1 cellular context compared by ENCODE assay signal in the genomic region with DNA sequence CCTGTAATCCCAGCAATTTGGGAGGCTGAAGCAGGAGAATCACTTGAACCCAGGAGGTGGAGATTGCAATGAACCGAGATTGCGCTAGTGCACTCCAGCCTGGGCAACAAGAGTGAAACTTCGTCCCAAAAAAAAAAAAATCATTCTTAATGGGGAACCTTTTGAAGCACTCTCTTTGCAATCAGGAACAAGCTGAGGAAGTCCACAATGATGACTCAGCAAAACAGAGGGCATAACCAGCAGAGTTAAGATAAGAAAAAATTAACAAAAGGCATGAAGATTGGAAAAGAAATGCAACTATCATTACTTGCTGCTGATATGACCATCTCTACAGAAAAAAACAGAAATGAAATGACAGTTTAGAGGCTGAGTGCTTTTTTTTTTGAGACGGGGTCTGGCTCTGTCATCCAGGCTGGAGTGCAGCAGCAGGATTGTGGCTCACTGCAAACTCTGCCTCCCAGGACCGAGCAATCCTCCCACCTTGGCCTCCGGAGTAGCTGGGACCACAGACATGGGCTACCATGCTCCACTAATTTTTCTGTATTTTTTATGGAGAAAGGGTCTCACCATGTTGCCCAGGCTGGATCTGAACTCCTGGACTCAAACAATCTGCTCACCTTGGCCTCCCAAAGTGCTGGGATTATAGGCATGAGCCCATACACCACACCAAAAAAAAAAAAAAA.
A peak's percentile ranks its signal among the peaks of the same experiment; 100 is the strongest.
TF ChIP-seq lines count a peak whose summit lies in the region.

No MANE protein-coding gene starts in this region.

TF ChIP-seq in K562, 482 proteins besides CTCF, POLR2A, EP300 and RAD21 (continued from another document and continues in another):
- TF ChIP-seq ZNF318 (IDR thresholded peaks at IDR 0.05; ENCODE audit: borderline replicate concordance in 1 of 2, low read depth in 1 of 2) (peak in 1 of 2 experiments; percentile 63; a peak in 2 of 4 replicates), MCM3 (IDR thresholded peaks at IDR 0.05) (no peak), ZNF41 (CRISPR knock-in tag; conservative IDR thresholded peaks at IDR 0.05) (no peak), WHSC1 (IDR thresholded peaks at IDR 0.05; ENCODE audit: low read length) (no peak), GABPB1 (CRISPR knock-in tag; IDR thresholded peaks at IDR 0.05) (no peak), POLR2H (tag; IDR thresholded peaks at IDR 0.05; ENCODE audit: low read depth) (no peak), HLTF (IDR thresholded peaks at IDR 0.05) (no peak), CBX3 (IDR thresholded peaks at IDR 0.05; ENCODE audit: borderline replicate concordance in 1 of 2, low read length in 2 of 2) (no peak), ZKSCAN1 (IDR thresholded peaks at IDR 0.05; ENCODE audit: low read depth, low read length) (no peak), RBM17 (IDR thresholded peaks at IDR 0.05; ENCODE audit: borderline replicate concordance, low read depth, low read length) (no peak), NEUROD1 (IDR thresholded peaks at IDR 0.05; ENCODE audit: borderline replicate concordance, low read depth, low read length, partially characterized antibody) (no peak), L3MBTL2 (IDR thresholded peaks at IDR 0.05) (no peak), FOXK2 (conservative IDR thresholded peaks at IDR 0.05 in 1 of 2, IDR thresholded peaks at IDR 0.05 in 1 of 2; ENCODE audit: low read depth in 2 of 2) (no peak; a peak in 1 of 4 replicates), HDAC6 (IDR thresholded peaks at IDR 0.05; ENCODE audit: low read depth, low read length) (no peak), SMARCB1 (IDR thresholded peaks at IDR 0.05; ENCODE audit: insufficient read length, low read depth) (peak; percentile 63), MXD1 (CRISPR knock-in tag; IDR thresholded peaks at IDR 0.05; ENCODE audit: borderline replicate concordance, poor library complexity, severe bottlenecking) (no peak), CC2D1A (IDR thresholded peaks at IDR 0.05) (peak; percentile 50; the same call in 1 of the 2 replicates), HES1 (IDR thresholded peaks at IDR 0.05; ENCODE audit: low read depth) (no peak), TCF15 (CRISPR knock-in tag; IDR thresholded peaks at IDR 0.05) (no peak), ARNT (IDR thresholded peaks at IDR 0.05) (peak in 1 of 2 experiments; percentile 60; a peak in 2 of 4 replicates), ZNF639 (CRISPR knock-in tag; conservative IDR thresholded peaks at IDR 0.05 in 1 of 2, IDR thresholded peaks at IDR 0.05 in 1 of 2) (no peak), RB1 (IDR thresholded peaks at IDR 0.05; ENCODE audit: low read depth) (no peak), ZNF354B (CRISPR knock-in tag; IDR thresholded peaks at IDR 0.05) (no peak), SMARCA5 (IDR thresholded peaks at IDR 0.05) (no peak)
- TF ChIP-seq, protein P1, sequence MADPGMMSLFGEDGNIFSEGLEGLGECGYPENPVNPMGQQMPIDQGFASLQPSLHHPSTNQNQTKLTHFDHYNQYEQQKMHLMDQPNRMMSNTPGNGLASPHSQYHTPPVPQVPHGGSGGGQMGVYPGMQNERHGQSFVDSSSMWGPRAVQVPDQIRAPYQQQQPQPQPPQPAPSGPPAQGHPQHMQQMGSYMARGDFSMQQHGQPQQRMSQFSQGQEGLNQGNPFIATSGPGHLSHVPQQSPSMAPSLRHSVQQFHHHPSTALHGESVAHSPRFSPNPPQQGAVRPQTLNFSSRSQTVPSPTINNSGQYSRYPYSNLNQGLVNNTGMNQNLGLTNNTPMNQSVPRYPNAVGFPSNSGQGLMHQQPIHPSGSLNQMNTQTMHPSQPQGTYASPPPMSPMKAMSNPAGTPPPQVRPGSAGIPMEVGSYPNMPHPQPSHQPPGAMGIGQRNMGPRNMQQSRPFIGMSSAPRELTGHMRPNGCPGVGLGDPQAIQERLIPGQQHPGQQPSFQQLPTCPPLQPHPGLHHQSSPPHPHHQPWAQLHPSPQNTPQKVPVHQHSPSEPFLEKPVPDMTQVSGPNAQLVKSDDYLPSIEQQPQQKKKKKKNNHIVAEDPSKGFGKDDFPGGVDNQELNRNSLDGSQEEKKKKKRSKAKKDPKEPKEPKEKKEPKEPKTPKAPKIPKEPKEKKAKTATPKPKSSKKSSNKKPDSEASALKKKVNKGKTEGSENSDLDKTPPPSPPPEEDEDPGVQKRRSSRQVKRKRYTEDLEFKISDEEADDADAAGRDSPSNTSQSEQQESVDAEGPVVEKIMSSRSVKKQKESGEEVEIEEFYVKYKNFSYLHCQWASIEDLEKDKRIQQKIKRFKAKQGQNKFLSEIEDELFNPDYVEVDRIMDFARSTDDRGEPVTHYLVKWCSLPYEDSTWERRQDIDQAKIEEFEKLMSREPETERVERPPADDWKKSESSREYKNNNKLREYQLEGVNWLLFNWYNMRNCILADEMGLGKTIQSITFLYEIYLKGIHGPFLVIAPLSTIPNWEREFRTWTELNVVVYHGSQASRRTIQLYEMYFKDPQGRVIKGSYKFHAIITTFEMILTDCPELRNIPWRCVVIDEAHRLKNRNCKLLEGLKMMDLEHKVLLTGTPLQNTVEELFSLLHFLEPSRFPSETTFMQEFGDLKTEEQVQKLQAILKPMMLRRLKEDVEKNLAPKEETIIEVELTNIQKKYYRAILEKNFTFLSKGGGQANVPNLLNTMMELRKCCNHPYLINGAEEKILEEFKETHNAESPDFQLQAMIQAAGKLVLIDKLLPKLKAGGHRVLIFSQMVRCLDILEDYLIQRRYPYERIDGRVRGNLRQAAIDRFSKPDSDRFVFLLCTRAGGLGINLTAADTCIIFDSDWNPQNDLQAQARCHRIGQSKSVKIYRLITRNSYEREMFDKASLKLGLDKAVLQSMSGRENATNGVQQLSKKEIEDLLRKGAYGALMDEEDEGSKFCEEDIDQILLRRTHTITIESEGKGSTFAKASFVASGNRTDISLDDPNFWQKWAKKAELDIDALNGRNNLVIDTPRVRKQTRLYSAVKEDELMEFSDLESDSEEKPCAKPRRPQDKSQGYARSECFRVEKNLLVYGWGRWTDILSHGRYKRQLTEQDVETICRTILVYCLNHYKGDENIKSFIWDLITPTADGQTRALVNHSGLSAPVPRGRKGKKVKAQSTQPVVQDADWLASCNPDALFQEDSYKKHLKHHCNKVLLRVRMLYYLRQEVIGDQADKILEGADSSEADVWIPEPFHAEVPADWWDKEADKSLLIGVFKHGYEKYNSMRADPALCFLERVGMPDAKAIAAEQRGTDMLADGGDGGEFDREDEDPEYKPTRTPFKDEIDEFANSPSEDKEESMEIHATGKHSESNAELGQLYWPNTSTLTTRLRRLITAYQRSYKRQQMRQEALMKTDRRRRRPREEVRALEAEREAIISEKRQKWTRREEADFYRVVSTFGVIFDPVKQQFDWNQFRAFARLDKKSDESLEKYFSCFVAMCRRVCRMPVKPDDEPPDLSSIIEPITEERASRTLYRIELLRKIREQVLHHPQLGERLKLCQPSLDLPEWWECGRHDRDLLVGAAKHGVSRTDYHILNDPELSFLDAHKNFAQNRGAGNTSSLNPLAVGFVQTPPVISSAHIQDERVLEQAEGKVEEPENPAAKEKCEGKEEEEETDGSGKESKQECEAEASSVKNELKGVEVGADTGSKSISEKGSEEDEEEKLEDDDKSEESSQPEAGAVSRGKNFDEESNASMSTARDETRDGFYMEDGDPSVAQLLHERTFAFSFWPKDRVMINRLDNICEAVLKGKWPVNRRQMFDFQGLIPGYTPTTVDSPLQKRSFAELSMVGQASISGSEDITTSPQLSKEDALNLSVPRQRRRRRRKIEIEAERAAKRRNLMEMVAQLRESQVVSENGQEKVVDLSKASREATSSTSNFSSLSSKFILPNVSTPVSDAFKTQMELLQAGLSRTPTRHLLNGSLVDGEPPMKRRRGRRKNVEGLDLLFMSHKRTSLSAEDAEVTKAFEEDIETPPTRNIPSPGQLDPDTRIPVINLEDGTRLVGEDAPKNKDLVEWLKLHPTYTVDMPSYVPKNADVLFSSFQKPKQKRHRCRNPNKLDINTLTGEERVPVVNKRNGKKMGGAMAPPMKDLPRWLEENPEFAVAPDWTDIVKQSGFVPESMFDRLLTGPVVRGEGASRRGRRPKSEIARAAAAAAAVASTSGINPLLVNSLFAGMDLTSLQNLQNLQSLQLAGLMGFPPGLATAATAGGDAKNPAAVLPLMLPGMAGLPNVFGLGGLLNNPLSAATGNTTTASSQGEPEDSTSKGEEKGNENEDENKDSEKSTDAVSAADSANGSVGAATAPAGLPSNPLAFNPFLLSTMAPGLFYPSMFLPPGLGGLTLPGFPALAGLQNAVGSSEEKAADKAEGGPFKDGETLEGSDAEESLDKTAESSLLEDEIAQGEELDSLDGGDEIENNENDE (IDR thresholded peaks at IDR 0.05; ENCODE audit: low read depth, low read length): no peak
- TF ChIP-seq, protein P2, sequence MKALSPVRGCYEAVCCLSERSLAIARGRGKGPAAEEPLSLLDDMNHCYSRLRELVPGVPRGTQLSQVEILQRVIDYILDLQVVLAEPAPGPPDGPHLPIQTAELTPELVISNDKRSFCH (CRISPR knock-in tag; IDR thresholded peaks at IDR 0.05): no peak
- TF ChIP-seq, protein P2 (tag; IDR thresholded peaks at IDR 0.05): no peak
